ENCODE assay signal across 8 cellular contexts in genomic region chr3:197847866-197848401, GRCh38. TPM values are rescaled to one million over a fixed set of nuclear protein-coding genes. Genes with fewer than 3 reads are reported as not detected.
DNase-seq lines count a peak whose midpoint lies in the region; ATAC-seq and TF ChIP-seq lines count a peak whose summit lies in the region.

No MANE protein-coding gene starts in this region.

- H3K9me3 ChIP-seq in IMR-90 (ENCODE audit: control insufficient read depth, insufficient read depth, low read length) (no peaks in the 10 kb centered on the region), lower lobe of right lung (no peaks in the 10 kb centered on the region)

- no peak overlapping the region for H3K18ac ChIP-seq in IMR-90 (ENCODE audit: low read depth, low read length)

- H2BK15ac ChIP-seq in IMR-90 (ENCODE audit: low read depth, low read length) = no peak overlapping the region

- POLR2A ChIA-PET in IMR-90 (lab: Charles Lee; ENCODE audit: unreplicated experiment) = no interaction called here

- no peak overlapping the region for H2BK20ac ChIP-seq in IMR-90 (ENCODE audit: low read depth, low read length)

- peak overlapping the region; percentile 7; the same call in 1 of the 2 replicates for H3K4me3 ChIP-seq in IMR-90 (ENCODE audit: insufficient read depth, low read depth, low read length)
- H3K4me3 ChIP-seq in lower lobe of right lung = peak overlapping the region; percentile 30

- no peak overlapping the region for H3K14ac ChIP-seq in IMR-90 (replicated peaks; ENCODE audit: low read depth, low read length)

- H2AK9ac ChIP-seq in IMR-90 (replicated peaks; ENCODE audit: low read depth, low read length, poor library complexity) = no peak overlapping the region

- H3K23ac ChIP-seq in IMR-90 (ENCODE audit: low read depth, low read length) = no peak overlapping the region

- H3K4me1 ChIP-seq in IMR-90 (ENCODE audit: control insufficient read depth, insufficient read depth, low read length) (no peaks in the 10 kb centered on the region), lower lobe of right lung (peaks cover 3% of the 10 kb centered on the region)

- H3K56ac ChIP-seq in IMR-90 (ENCODE audit: extremely low read depth, insufficient read depth, low read length) = no peak overlapping the region

- H3K9ac ChIP-seq in IMR-90 (ENCODE audit: low read depth, low read length) = no peak overlapping the region

- H3K36me3 Mint-ChIP-seq in activated T-cell treated with anti-CD3 and anti-CD28 coated beads, Interleukin-2, amount 50 U/mL, for 24 hours (ENCODE audit: low read depth) = peaks cover 86% of the 10 kb centered on the region

- H3K4me1 Mint-ChIP-seq in activated T-cell treated with anti-CD3 and anti-CD28 coated beads, Interleukin-2, amount 50 U/mL, for 24 hours (ENCODE audit: low read depth) = peaks cover 27% of the 10 kb centered on the region

- H4K8ac ChIP-seq in IMR-90 (ENCODE audit: low read depth in 2 of 2, low read length in 2 of 2) = no peak overlapping the region

- dilution Hi-C loops in IMR-90 (cut with HindIII; ENCODE audit: low sequenced_read_pairs, unreplicated experiment) = no loop called here

- H3K4ac ChIP-seq in IMR-90 (ENCODE audit: low read depth, low read length) = no peak overlapping the region

- no peak overlapping the region for H4K91ac ChIP-seq in IMR-90 (ENCODE audit: insufficient read depth, low read depth, low read length)

- no peak for TF ChIP-seq POLR2A in IMR-90 (IDR thresholded peaks at IDR 0.05; ENCODE audit: low read depth, low read length)

- WGBS in IMR-90 (ENCODE audit: extremely low coverage in 2 of 2, insufficient read length in 1 of 2), 2 experiments = 93% methylated on average over 3 of the region's 8 CpGs; no CpG with 5 or more reads in 1 of the 2 experiments

- H3K9me1 ChIP-seq in IMR-90 (ENCODE audit: insufficient read depth, low read length) = no peaks in the 10 kb centered on the region; the same call in none of the 2 replicates

- peak overlapping the region; percentile 71 for H3K4me3 Mint-ChIP-seq in activated T-cell treated with anti-CD3 and anti-CD28 coated beads, Interleukin-2, amount 50 U/mL, for 24 hours

- DNase-seq in EL (peak; percentile 48), GM20000 (ENCODE audit: low spot score) (peak; percentile 72), IMR-90 (peak; percentile 42), lower lobe of right lung (no peak), foreskin melanocyte (no peak), NCI-H1694 (lab: John Stamatoyannopoulos, UW) (no peak)
- DNase-seq in activated T-cell treated with anti-CD3 and anti-CD28 coated beads, Interleukin-2, amount 50 U/mL, for 24 hours = no peak

- no peak overlapping the region for H2BK5ac ChIP-seq in IMR-90 (ENCODE audit: low read depth, low read length, poor library complexity, severe bottlenecking)

- no peaks in the 10 kb centered on the region for H4K20me1 ChIP-seq in IMR-90 (ENCODE audit: insufficient read depth, low read length)

- no peak overlapping the region for H2AFZ ChIP-seq in IMR-90 (replicated peaks; ENCODE audit: low read length, poor library complexity)

- H3K27ac ChIP-seq in IMR-90 (ENCODE audit: insufficient read depth, low read length) (no peak overlapping the region), lower lobe of right lung (peak overlapping the region; percentile 37)

- H3K27me3 ChIP-seq in IMR-90 (ENCODE audit: control insufficient read depth, insufficient read depth, low read length) (no peaks in the 10 kb centered on the region), lower lobe of right lung (ENCODE audit: low read depth) (no peaks in the 10 kb centered on the region)

- BruUV-seq in IMR-90 (replicated peaks; lab: Mats Ljungman, UMichigan) = no TSS peak

- no peaks in the 10 kb centered on the region for H3K27me3 Mint-ChIP-seq in activated T-cell treated with anti-CD3 and anti-CD28 coated beads, Interleukin-2, amount 50 U/mL, for 24 hours

- in situ Hi-C loops in IMR-90 (cut with MboI; ENCODE audit: low sequenced_read_pairs) = no loop called here

- H3K4me2 ChIP-seq in IMR-90 (ENCODE audit: low read depth, low read length) = peak overlapping the region; percentile 93

- no peaks in the 10 kb centered on the region for H3K9me3 Mint-ChIP-seq in activated T-cell treated with anti-CD3 and anti-CD28 coated beads, Interleukin-2, amount 50 U/mL, for 24 hours

- peak overlapping the region; percentile 93 for H3K27ac Mint-ChIP-seq in activated T-cell treated with anti-CD3 and anti-CD28 coated beads, Interleukin-2, amount 50 U/mL, for 24 hours

- ATAC-seq in IMR-90 (ENCODE audit: low read depth) = peak; percentile 53; the same call in 1 of the 2 replicates
- peak; percentile 47 to 53 for ATAC-seq in lower lobe of right lung
- ATAC-seq in HG03097 (IDR thresholded peaks at IDR 0.05; ENCODE audit: low FRiP score, unreplicated experiment) = no peak

- no peak for TF ChIP-seq CTCF in GM20000 (IDR thresholded peaks at IDR 0.05; ENCODE audit: extremely low read depth, missing control alignments)
- no peak for TF ChIP-seq CTCF in IMR-90 (conservative IDR thresholded peaks at IDR 0.05; ENCODE audit: low read depth, low read length)
- no peak for TF ChIP-seq CTCF in lower lobe of right lung (IDR thresholded peaks at IDR 0.05)

- peaks cover 15 to 22% of the 10 kb centered on the region in 2 experiments; a peak in 3 of 4 replicates for H3K79me1 ChIP-seq in IMR-90 (ENCODE audit: low read depth in 1 of 2, low read length in 2 of 2)

- no peak overlapping the region for H2BK120ac ChIP-seq in IMR-90 (ENCODE audit: low read depth, low read length)

- H2AK5ac ChIP-seq in IMR-90 (ENCODE audit: low read depth, low read length) = no peak overlapping the region

- no peak overlapping the region for H4K5ac ChIP-seq in IMR-90 (ENCODE audit: low read depth, low read length)

- intact Hi-C loops in IMR-90 (cut with micrococcal nuclease) = no loop called here
- intact Hi-C loops in lower lobe of right lung (cut with DNase I) = no loop called here

- H3K36me3 ChIP-seq in IMR-90 (ENCODE audit: control insufficient read depth, insufficient read depth, low read length) = peaks cover 32% of the 10 kb centered on the region
- H3K36me3 ChIP-seq in lower lobe of right lung = peaks cover 76% of the 10 kb centered on the region

- TF ChIP-seq RAD21 in IMR-90 (IDR thresholded peaks at IDR 0.05; ENCODE audit: low read length) = no peak

- CTCF ChIA-PET in IMR-90 (lab: Yijun Ruan, JAX) = interaction anchor here (1.0 kb wide), 1 partner anchor 97 kb away, joined by 3 read pairs; no protein-coding TSS in a partner anchor

TF ChIP-seq in IMR-90, 13 proteins besides CTCF, POLR2A, EP300 and RAD21:
- TF ChIP-seq NFE2L2 (IDR thresholded peaks at IDR 0.05; ENCODE audit: low read depth, low read length) = no peak
- TF ChIP-seq MXI1 (IDR thresholded peaks at IDR 0.05; ENCODE audit: borderline replicate concordance, low read depth, low read length) = no peak
- no peak for TF ChIP-seq MAFK (IDR thresholded peaks at IDR 0.05; ENCODE audit: low read depth, low read length)
- TF ChIP-seq MAZ (IDR thresholded peaks at IDR 0.05; ENCODE audit: borderline replicate concordance, low read depth, low read length) = no peak
- TF ChIP-seq FOS (IDR thresholded peaks at IDR 0.05; ENCODE audit: low read depth, low read length) = no peak

RNA-seq across cellular contexts. Expression of gene LRCH3, which starts 56.9 kb away (rescaled TPM):
- 28.5 and 33.1 TPM in 2 replicates for total RNA-seq in IMR-90 (2012; rRNA removed)
- 30.4 and 40.5 TPM in 2 replicates for polyA plus RNA-seq in IMR-90 (2012; rRNA removed)
- 14.1 and 42.1 TPM in 2 replicates for polyA plus RNA-seq in IMR-90 (2012; cell fraction: cytosol; rRNA removed)
- polyA plus RNA-seq in IMR-90 (2012; cell fraction: nucleus; rRNA removed; ENCODE audit: low replicate concordance) = 19.7 and 60.8 TPM in 2 replicates
- total RNA-seq in lower lobe of right lung = 35.7 TPM

Comparison
In these comparisons a context has a peak if more than half of its experiments do, and no peak if none do; other contexts are left out.
1. DNase-seq: peak in EL (single experiment), GM20000 (single experiment) and IMR-90 (single experiment); none in activated T-cell treated with anti-CD3 and anti-CD28 coated beads, Interleukin-2, amount 50 U/mL, for 24 hours (single experiment), lower lobe of right lung (single experiment), foreskin melanocyte (single experiment) and NCI-H1694 (single experiment).